ENCODE assay signal across 2 cellular contexts in the genomic region with DNA sequence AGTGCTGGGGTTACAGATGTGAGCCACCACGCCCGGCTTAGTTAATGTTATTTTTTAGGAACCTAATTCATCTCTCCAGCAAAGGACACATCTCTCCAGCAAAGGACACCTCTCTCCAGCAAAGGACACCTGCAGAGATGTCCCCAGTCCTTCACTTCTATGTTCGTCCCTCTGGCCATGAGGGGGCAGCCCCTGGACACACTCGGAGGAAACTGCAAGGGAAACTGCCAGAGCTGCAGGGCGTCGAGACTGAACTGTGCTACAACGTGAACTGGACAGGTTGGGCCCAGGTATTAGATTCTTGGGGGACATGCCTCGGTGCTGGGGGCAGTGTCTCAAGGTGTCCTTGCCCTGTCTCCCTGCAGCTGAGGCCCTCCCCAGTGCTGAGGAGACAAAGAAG.
TF ChIP-seq lines count a peak whose summit lies in the region.

No MANE protein-coding gene starts in this region.

TF ChIP-seq in GM23338, 12 proteins besides CTCF, POLR2A, EP300 and RAD21:
- TF ChIP-seq ZNF331 (CRISPR knock-in tag; IDR thresholded peaks at IDR 0.05; ENCODE audit: low read depth) (no peak), CREB1 (CRISPR knock-in tag; IDR thresholded peaks at IDR 0.05; ENCODE audit: low read depth) (no peak)
- TF ChIP-seq, protein P1, sequence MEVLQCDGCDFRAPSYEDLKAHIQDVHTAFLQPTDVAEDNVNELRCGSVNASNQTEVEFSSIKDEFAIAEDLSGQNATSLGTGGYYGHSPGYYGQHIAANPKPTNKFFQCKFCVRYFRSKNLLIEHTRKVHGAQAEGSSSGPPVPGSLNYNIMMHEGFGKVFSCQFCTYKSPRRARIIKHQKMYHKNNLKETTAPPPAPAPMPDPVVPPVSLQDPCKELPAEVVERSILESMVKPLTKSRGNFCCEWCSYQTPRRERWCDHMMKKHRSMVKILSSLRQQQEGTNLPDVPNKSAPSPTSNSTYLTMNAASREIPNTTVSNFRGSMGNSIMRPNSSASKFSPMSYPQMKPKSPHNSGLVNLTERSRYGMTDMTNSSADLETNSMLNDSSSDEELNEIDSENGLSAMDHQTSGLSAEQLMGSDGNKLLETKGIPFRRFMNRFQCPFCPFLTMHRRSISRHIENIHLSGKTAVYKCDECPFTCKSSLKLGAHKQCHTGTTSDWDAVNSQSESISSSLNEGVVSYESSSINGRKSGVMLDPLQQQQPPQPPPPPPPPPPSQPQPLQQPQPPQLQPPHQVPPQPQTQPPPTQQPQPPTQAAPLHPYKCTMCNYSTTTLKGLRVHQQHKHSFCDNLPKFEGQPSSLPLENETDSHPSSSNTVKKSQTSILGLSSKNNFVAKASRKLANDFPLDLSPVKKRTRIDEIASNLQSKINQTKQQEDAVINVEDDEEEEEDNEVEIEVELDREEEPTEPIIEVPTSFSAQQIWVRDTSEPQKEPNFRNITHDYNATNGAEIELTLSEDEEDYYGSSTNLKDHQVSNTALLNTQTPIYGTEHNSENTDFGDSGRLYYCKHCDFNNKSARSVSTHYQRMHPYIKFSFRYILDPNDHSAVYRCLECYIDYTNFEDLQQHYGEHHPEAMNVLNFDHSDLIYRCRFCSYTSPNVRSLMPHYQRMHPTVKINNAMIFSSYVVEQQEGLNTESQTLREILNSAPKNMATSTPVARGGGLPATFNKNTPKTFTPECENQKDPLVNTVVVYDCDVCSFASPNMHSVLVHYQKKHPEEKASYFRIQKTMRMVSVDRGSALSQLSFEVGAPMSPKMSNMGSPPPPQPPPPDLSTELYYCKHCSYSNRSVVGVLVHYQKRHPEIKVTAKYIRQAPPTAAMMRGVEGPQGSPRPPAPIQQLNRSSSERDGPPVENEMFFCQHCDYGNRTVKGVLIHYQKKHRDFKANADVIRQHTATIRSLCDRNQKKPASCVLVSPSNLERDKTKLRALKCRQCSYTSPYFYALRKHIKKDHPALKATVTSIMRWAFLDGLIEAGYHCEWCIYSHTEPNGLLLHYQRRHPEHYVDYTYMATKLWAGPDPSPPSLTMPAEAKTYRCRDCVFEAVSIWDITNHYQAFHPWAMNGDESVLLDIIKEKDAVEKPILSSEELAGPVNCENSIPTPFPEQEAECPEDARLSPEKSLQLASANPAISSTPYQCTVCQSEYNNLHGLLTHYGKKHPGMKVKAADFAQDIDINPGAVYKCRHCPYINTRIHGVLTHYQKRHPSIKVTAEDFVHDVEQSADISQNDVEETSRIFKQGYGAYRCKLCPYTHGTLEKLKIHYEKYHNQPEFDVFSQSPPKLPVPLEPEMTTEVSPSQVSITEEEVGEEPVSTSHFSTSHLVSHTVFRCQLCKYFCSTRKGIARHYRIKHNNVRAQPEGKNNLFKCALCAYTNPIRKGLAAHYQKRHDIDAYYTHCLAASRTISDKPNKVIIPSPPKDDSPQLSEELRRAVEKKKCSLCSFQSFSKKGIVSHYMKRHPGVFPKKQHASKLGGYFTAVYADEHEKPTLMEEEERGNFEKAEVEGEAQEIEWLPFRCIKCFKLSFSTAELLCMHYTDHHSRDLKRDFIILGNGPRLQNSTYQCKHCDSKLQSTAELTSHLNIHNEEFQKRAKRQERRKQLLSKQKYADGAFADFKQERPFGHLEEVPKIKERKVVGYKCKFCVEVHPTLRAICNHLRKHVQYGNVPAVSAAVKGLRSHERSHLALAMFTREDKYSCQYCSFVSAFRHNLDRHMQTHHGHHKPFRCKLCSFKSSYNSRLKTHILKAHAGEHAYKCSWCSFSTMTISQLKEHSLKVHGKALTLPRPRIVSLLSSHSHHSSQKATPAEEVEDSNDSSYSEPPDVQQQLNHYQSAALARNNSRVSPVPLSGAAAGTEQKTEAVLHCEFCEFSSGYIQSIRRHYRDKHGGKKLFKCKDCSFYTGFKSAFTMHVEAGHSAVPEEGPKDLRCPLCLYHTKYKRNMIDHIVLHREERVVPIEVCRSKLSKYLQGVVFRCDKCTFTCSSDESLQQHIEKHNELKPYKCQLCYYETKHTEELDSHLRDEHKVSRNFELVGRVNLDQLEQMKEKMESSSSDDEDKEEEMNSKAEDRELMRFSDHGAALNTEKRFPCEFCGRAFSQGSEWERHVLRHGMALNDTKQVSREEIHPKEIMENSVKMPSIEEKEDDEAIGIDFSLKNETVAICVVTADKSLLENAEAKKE (CRISPR knock-in tag; IDR thresholded peaks at IDR 0.05) = no peak

TF ChIP-seq in GM12878, 131 proteins besides CTCF, POLR2A, EP300 and RAD21:
- TF ChIP-seq EGR1 (IDR thresholded peaks at IDR 0.05; ENCODE audit: borderline replicate concordance in 1 of 2, low read depth in 2 of 2, low read length in 2 of 2) = no peak
- TF ChIP-seq MTA3 (IDR thresholded peaks at IDR 0.05; ENCODE audit: borderline replicate concordance, low read length) = no peak
- no peak for TF ChIP-seq SRF (IDR thresholded peaks at IDR 0.05; ENCODE audit: low read depth in 2 of 2, low read length in 2 of 2)
- TF ChIP-seq, protein P2, sequence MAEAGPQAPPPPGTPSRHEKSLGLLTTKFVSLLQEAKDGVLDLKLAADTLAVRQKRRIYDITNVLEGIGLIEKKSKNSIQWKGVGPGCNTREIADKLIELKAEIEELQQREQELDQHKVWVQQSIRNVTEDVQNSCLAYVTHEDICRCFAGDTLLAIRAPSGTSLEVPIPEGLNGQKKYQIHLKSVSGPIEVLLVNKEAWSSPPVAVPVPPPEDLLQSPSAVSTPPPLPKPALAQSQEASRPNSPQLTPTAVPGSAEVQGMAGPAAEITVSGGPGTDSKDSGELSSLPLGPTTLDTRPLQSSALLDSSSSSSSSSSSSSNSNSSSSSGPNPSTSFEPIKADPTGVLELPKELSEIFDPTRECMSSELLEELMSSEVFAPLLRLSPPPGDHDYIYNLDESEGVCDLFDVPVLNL (IDR thresholded peaks at IDR 0.05; ENCODE audit: low read depth, low read length) = no peak
- TF ChIP-seq, protein P3, sequence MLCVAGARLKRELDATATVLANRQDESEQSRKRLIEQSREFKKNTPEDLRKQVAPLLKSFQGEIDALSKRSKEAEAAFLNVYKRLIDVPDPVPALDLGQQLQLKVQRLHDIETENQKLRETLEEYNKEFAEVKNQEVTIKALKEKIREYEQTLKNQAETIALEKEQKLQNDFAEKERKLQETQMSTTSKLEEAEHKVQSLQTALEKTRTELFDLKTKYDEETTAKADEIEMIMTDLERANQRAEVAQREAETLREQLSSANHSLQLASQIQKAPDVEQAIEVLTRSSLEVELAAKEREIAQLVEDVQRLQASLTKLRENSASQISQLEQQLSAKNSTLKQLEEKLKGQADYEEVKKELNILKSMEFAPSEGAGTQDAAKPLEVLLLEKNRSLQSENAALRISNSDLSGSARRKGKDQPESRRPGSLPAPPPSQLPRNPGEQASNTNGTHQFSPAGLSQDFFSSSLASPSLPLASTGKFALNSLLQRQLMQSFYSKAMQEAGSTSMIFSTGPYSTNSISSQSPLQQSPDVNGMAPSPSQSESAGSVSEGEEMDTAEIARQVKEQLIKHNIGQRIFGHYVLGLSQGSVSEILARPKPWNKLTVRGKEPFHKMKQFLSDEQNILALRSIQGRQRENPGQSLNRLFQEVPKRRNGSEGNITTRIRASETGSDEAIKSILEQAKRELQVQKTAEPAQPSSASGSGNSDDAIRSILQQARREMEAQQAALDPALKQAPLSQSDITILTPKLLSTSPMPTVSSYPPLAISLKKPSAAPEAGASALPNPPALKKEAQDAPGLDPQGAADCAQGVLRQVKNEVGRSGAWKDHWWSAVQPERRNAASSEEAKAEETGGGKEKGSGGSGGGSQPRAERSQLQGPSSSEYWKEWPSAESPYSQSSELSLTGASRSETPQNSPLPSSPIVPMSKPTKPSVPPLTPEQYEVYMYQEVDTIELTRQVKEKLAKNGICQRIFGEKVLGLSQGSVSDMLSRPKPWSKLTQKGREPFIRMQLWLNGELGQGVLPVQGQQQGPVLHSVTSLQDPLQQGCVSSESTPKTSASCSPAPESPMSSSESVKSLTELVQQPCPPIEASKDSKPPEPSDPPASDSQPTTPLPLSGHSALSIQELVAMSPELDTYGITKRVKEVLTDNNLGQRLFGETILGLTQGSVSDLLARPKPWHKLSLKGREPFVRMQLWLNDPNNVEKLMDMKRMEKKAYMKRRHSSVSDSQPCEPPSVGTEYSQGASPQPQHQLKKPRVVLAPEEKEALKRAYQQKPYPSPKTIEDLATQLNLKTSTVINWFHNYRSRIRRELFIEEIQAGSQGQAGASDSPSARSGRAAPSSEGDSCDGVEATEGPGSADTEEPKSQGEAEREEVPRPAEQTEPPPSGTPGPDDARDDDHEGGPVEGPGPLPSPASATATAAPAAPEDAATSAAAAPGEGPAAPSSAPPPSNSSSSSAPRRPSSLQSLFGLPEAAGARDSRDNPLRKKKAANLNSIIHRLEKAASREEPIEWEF (IDR thresholded peaks at IDR 0.05; ENCODE audit: insufficient replicate concordance, low read depth, low read length) = no peak
- TF ChIP-seq CHD4 (IDR thresholded peaks at IDR 0.05) = no peak
- no peak for TF ChIP-seq MEF2A (IDR thresholded peaks at IDR 0.05; ENCODE audit: insufficient read depth, low read depth, low read length)
- TF ChIP-seq ZNF622 (IDR thresholded peaks at IDR 0.05) = no peak
- no peak for TF ChIP-seq ZNF274 (IDR thresholded peaks at IDR 0.05; ENCODE audit: insufficient read depth, insufficient read length)
- TF ChIP-seq NFIC (IDR thresholded peaks at IDR 0.05; ENCODE audit: low read depth, low read length) = no peak
- TF ChIP-seq, protein P4, sequence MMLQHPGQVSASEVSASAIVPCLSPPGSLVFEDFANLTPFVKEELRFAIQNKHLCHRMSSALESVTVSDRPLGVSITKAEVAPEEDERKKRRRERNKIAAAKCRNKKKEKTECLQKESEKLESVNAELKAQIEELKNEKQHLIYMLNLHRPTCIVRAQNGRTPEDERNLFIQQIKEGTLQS (IDR thresholded peaks at IDR 0.05; ENCODE audit: borderline replicate concordance, extremely low read depth, low read depth, low read length) = no peak
- no peak for TF ChIP-seq ETV6 (conservative IDR thresholded peaks at IDR 0.05 in 1 of 2, IDR thresholded peaks at IDR 0.05 in 1 of 2; ENCODE audit: borderline replicate concordance in 1 of 2, low read depth in 1 of 2)
- TF ChIP-seq, protein P5, sequence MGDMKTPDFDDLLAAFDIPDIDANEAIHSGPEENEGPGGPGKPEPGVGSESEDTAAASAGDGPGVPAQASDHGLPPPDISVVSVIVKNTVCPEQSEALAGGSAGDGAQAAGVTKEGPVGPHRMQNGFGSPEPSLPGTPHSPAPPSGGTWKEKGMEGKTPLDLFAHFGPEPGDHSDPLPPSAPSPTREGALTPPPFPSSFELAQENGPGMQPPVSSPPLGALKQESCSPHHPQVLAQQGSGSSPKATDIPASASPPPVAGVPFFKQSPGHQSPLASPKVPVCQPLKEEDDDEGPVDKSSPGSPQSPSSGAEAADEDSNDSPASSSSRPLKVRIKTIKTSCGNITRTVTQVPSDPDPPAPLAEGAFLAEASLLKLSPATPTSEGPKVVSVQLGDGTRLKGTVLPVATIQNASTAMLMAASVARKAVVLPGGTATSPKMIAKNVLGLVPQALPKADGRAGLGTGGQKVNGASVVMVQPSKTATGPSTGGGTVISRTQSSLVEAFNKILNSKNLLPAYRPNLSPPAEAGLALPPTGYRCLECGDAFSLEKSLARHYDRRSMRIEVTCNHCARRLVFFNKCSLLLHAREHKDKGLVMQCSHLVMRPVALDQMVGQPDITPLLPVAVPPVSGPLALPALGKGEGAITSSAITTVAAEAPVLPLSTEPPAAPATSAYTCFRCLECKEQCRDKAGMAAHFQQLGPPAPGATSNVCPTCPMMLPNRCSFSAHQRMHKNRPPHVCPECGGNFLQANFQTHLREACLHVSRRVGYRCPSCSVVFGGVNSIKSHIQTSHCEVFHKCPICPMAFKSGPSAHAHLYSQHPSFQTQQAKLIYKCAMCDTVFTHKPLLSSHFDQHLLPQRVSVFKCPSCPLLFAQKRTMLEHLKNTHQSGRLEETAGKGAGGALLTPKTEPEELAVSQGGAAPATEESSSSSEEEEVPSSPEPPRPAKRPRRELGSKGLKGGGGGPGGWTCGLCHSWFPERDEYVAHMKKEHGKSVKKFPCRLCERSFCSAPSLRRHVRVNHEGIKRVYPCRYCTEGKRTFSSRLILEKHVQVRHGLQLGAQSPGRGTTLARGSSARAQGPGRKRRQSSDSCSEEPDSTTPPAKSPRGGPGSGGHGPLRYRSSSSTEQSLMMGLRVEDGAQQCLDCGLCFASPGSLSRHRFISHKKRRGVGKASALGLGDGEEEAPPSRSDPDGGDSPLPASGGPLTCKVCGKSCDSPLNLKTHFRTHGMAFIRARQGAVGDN (IDR thresholded peaks at IDR 0.05) = no peak
- TF ChIP-seq PAX8 (IDR thresholded peaks at IDR 0.05) = no peak
- TF ChIP-seq, protein P6, sequence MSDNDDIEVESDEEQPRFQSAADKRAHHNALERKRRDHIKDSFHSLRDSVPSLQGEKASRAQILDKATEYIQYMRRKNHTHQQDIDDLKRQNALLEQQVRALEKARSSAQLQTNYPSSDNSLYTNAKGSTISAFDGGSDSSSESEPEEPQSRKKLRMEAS (IDR thresholded peaks at IDR 0.05; ENCODE audit: low read depth, low read length) = no peak
- no peak for TF ChIP-seq FOXM1 (IDR thresholded peaks at IDR 0.05; ENCODE audit: low read depth, low read length)
- no peak for TF ChIP-seq ZSCAN29 (IDR thresholded peaks at IDR 0.05)
- TF ChIP-seq CREB1 (IDR thresholded peaks at IDR 0.05; ENCODE audit: low read depth) = no peak
- no peak for TF ChIP-seq RELA (IDR thresholded peaks at IDR 0.05; ENCODE audit: borderline replicate concordance, partially characterized antibody)
- TF ChIP-seq TBL1XR1 (IDR thresholded peaks at IDR 0.05; ENCODE audit: low read depth, low read length) = no peak
TF ChIP-seq in GM12878: peak in this region for 0.
